In the genomic region with DNA sequence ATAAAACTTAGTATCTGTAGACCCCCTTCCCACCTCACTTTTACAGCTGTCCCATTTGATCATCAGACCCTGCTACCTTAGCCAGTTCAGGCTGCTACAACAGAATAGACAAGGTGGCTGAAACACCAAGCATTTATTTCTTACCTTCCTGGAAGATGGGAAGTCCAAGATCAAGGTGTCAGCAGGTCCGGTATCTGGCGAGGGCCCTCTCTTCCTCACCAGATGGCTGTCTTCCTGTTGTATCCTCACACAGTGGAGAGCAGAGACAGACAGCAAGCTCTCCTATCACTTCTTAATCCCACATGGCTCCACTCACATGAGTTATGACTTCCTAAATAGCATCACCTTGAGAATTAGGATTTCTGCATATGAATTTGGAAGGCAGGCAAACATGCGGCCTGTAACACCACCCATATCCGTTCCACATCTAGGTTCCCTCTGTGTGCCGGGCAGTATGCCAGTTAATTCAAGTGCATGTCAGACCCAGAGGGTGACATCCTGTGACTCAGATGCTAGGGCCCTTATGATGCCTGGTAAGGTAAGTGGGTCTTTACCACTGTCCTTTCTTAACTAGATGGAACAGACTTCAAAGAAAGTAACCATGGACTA, we compare ENCODE assay signal across 8 cellular contexts. TPM values are rescaled to one million over a fixed set of nuclear protein-coding genes. Genes with fewer than 3 reads are reported as not detected.
DNase-seq lines count a peak whose midpoint lies in the region; ATAC-seq and TF ChIP-seq lines count a peak whose summit lies in the region.

No MANE protein-coding gene starts in this region.

- no peaks in the 10 kb centered on the region for H3K36me3 ChIP-seq in fibroblast of lung (ENCODE audit: control insufficient read depth, insufficient read depth, low read length)

- ATAC-seq in GM19397 (IDR thresholded peaks at IDR 0.05; ENCODE audit: unreplicated experiment): no peak

- H3K79me2 ChIP-seq in fibroblast of lung (ENCODE audit: control insufficient read depth, insufficient read depth, low read length): no peaks in the 10 kb centered on the region

- H3K9me3 ChIP-seq in fibroblast of lung (ENCODE audit: control insufficient read depth, insufficient read depth, low read depth, low read length): no peaks in the 10 kb centered on the region

- peak; percentile 53 to 69 for DNase-seq in AML-193 (lab: John Stamatoyannopoulos, UW)
- peak; percentile 71 for DNase-seq in KBM-7
- DNase-seq in activated CD4-positive, alpha-beta T cell treated with anti-CD3 and anti-CD28 coated beads, Interleukin-2, amount 50 U/mL, for 1 hour: peak; percentile 29
- DNase-seq in fibroblast of lung (ENCODE audit: low read depth in 2 of 2): peak; percentile 43 to 75
- DNase-seq in stimulated activated CD4-positive, alpha-beta T cell treated with anti-CD3 and anti-CD28 coated beads, Interleukin-1b, Interleukin-23, amount 100 ng/mL, for 48 hours: peak; percentile 48
- no peak for DNase-seq in NCI-H1436 (lab: John Stamatoyannopoulos, UW)
- no peak for DNase-seq in SIG-M5 treated with dmso at 0.1 percent for 504 hours (lab: John Stamatoyannopoulos, UW; ENCODE audit: unreplicated experiment)

- peaks cover 29% of the 10 kb centered on the region for H3K4me1 ChIP-seq in fibroblast of lung (ENCODE audit: control insufficient read depth, extremely low read depth, insufficient read depth, low read length)

- H3K27ac ChIP-seq in fibroblast of lung (ENCODE audit: insufficient read depth, low read length): peak overlapping the region; percentile 62

- no peak for TF ChIP-seq CTCF in fibroblast of lung (conservative IDR thresholded peaks at IDR 0.05 in 1 of 2, IDR thresholded peaks at IDR 0.05 in 1 of 2; ENCODE audit: low read depth in 1 of 2, low read length in 2 of 2)

- H2AFZ ChIP-seq in fibroblast of lung (ENCODE audit: low read length): no peak overlapping the region

- no peaks in the 10 kb centered on the region for H4K20me1 ChIP-seq in fibroblast of lung (ENCODE audit: control insufficient read depth, extremely low read depth, insufficient read depth, low read length)

- H3K4me3 ChIP-seq in fibroblast of lung (replicated peaks in 1 of 4; ENCODE audit: control extremely low read depth in 1 of 4, insufficient read depth in 1 of 4, low read depth in 3 of 4, low read length in 4 of 4): no peak overlapping the region

- no peaks in the 10 kb centered on the region for H3K27me3 ChIP-seq in fibroblast of lung (ENCODE audit: control insufficient read depth, insufficient read depth, low read length)

- H3K9ac ChIP-seq in fibroblast of lung (ENCODE audit: insufficient read depth, low read length): no peak overlapping the region

- in situ Hi-C loops in KBM-7 (cut with MboI; ENCODE audit: low pct_unique_long_range_greater_than_20kb, low sequenced_read_pairs): no loop called here

- H3K4me2 ChIP-seq in fibroblast of lung (ENCODE audit: extremely low read depth, insufficient read depth, low read length): peak overlapping the region; percentile 3

RNA-seq across cellular contexts. Expression of gene RAET1E, which starts 2.1 kb away (rescaled TPM):
- total RNA-seq in fibroblast of lung: 0.51 and 1.5 TPM in 2 replicates
- 0.12 and 0.70 TPM in 2 replicates for polyA plus RNA-seq in fibroblast of lung
- 0.13 and 0.89 TPM in 2 replicates for polyA plus RNA-seq in fibroblast of lung (2012)
- 0.63 TPM in 1 of 2 replicates, not detected in the other for polyA minus RNA-seq in fibroblast of lung (ENCODE audit: low replicate concordance)

RNA-seq across cellular contexts. Expression of gene RAET1G, which starts 27.1 kb away (rescaled TPM):
- total RNA-seq in fibroblast of lung: 3.3 and 8.8 TPM in 2 replicates
- polyA plus RNA-seq in fibroblast of lung: 3.3 and 8.9 TPM in 2 replicates
- 3.7 and 9.9 TPM in 2 replicates for polyA plus RNA-seq in fibroblast of lung (2012)
- polyA minus RNA-seq in fibroblast of lung (ENCODE audit: low replicate concordance): 1.8 and 10.8 TPM in 2 replicates

RNA-seq across cellular contexts. Expression of gene LRP11, which starts 31.6 kb away (rescaled TPM):
- total RNA-seq in fibroblast of lung: 54.7 and 89.5 TPM in 2 replicates
- 43.3 and 58.4 TPM in 2 replicates for polyA plus RNA-seq in fibroblast of lung
- 31.4 and 42.5 TPM in 2 replicates for polyA plus RNA-seq in fibroblast of lung (2012)
- polyA minus RNA-seq in fibroblast of lung (ENCODE audit: low replicate concordance): 82.3 and 116 TPM in 2 replicates

RNA-seq across cellular contexts. Expression of gene ULBP2, which starts 46.0 kb away (rescaled TPM):
- total RNA-seq in fibroblast of lung: 1.0 and 1.8 TPM in 2 replicates
- polyA plus RNA-seq in fibroblast of lung: 6.9 and 10.0 TPM in 2 replicates
- polyA plus RNA-seq in fibroblast of lung (2012): 4.3 and 6.1 TPM in 2 replicates
- polyA minus RNA-seq in fibroblast of lung (ENCODE audit: low replicate concordance): 1.7 and 3.3 TPM in 2 replicates

Comparison
In these comparisons a context has a peak if more than half of its experiments do, and no peak if none do; other contexts are left out.
1. DNase-seq: peak in AML-193 (2 of 2), KBM-7 (single experiment), activated CD4-positive, alpha-beta T cell treated with anti-CD3 and anti-CD28 coated beads, Interleukin-2, amount 50 U/mL, for 1 hour (single experiment), fibroblast of lung (2 of 2) and stimulated activated CD4-positive, alpha-beta T cell treated with anti-CD3 and anti-CD28 coated beads, Interleukin-1b, Interleukin-23, amount 100 ng/mL, for 48 hours (single experiment); none in NCI-H1436 (single experiment) and SIG-M5 treated with dmso at 0.1 percent for 504 hours (single experiment).